6 cellular contexts compared by ENCODE assay signal in genomic region chr22:50199836-50200332, GRCh38. TPM values are rescaled to one million over a fixed set of nuclear protein-coding genes. Genes with fewer than 3 reads are reported as not detected.
DNase-seq lines count a peak whose midpoint lies in the region; TF ChIP-seq lines count a peak whose summit lies in the region.

No MANE protein-coding gene starts in this region.

- H3K9ac ChIP-seq in SK-N-SH (peak overlapping the region; percentile 65), iPS-20b (ENCODE audit: low read depth, low read length) (peak overlapping the region; percentile 48; the same call in 1 of the 2 replicates)

- H3K27ac ChIP-seq in SK-N-SH (ENCODE audit: low read depth in 2 of 2, low read length in 1 of 2) (no peak overlapping the region; a peak in 1 of 4 replicates), iPS-20b (ENCODE audit: low read length) (no peak overlapping the region)

- H3K9me3 ChIP-seq in SK-N-SH (no peaks in the 10 kb centered on the region), iPS-20b (ENCODE audit: insufficient read depth, low read depth, low read length) (no peaks in the 10 kb centered on the region)

- POLR2A ChIA-PET in SK-N-SH (lab: Yijun Ruan, JAX), result no interaction called here

- peaks cover 6% of the 10 kb centered on the region for H4K20me1 ChIP-seq in SK-N-SH (ENCODE audit: insufficient read depth)

- DNase-seq in GM06990 (ENCODE audit: extremely low read depth, insufficient read length) (no peak), SK-N-SH (peak; percentile 65), ACHN (no peak), NCI-H226 (no peak)
- no peak for DNase-seq in activated effector memory CD4-positive, alpha-beta T cell treated with anti-CD3 and anti-CD28 coated beads, Interleukin-2, amount 50 U/mL, for 16 hours

- 0 out of 2 replicates have a peak overlapping the region, but pooled peaks have one; percentile 59 for H2AFZ ChIP-seq in SK-N-SH (ENCODE audit: low read depth)

- H3K4me1 ChIP-seq in SK-N-SH (ENCODE audit: control insufficient read depth in 1 of 2, insufficient read depth in 2 of 2, low read depth in 1 of 2, low read length in 1 of 2) (peaks cover 0 to 15% of the 10 kb centered on the region in 2 experiments; a peak in 1 of 4 replicates), iPS-20b (ENCODE audit: insufficient read depth, low read length) (no peaks in the 10 kb centered on the region)

- peak overlapping the region; percentile 62 for H3K4me3 ChIP-seq in GM06990 (replicated peaks; ENCODE audit: low read depth, low read length)
- H3K4me3 ChIP-seq in SK-N-SH (ENCODE audit: low read depth in 2 of 2, low read length in 1 of 2), result peak overlapping the region; percentile 64 to 84
- H3K4me3 ChIP-seq in iPS-20b (ENCODE audit: low read length), result peak overlapping the region; percentile 75

- no peaks in the 10 kb centered on the region for H3F3A ChIP-seq in SK-N-SH (replicated peaks; ENCODE audit: insufficient read depth)

- TF ChIP-seq CTCF in GM06990 (IDR thresholded peaks at IDR 0.05; ENCODE audit: insufficient read depth, low read length, poor library complexity, severe bottlenecking), result no peak
- TF ChIP-seq CTCF in SK-N-SH (IDR thresholded peaks at IDR 0.05), result no peak

- TF ChIP-seq RAD21 in SK-N-SH (IDR thresholded peaks at IDR 0.05; ENCODE audit: low read length), result no peak

- in situ Hi-C loops in ACHN (cut with HindIII; ENCODE audit: low pct_ligation_motif_present, low pct_unique_long_range_greater_than_20kb, low sequenced_read_pairs), result no loop called here

- CTCF ChIA-PET in SK-N-SH (lab: Yijun Ruan, JAX), result interaction anchor here (1.7 kb wide), 1 partner anchor 10 kb away, joined by 5 read pairs; no protein-coding TSS in a partner anchor

- no peaks in the 10 kb centered on the region for H3K27me3 ChIP-seq in GM06990 (replicated peaks; ENCODE audit: control insufficient read depth, insufficient read depth, low read length)
- no peaks in the 10 kb centered on the region for H3K27me3 ChIP-seq in SK-N-SH (ENCODE audit: insufficient read depth)
- peaks cover 7% of the 10 kb centered on the region; the same call in 1 of the 2 replicates for H3K27me3 ChIP-seq in iPS-20b (ENCODE audit: insufficient read depth, low read length)

- peaks cover 36% of the 10 kb centered on the region for H3K79me2 ChIP-seq in SK-N-SH (ENCODE audit: insufficient read depth)

- no peak for TF ChIP-seq EP300 in SK-N-SH (IDR thresholded peaks at IDR 0.05; ENCODE audit: borderline replicate concordance in 1 of 2, low read depth in 1 of 2, low read length in 1 of 2)

- H3K4me2 ChIP-seq in SK-N-SH, result peak overlapping the region; percentile 90

- no peaks in the 10 kb centered on the region for H3K9me2 ChIP-seq in SK-N-SH

- H3K36me3 ChIP-seq in GM06990 (ENCODE audit: control insufficient read depth, insufficient read depth, low read length) (peaks cover 18% of the 10 kb centered on the region), SK-N-SH (replicated peaks in 1 of 2; ENCODE audit: control insufficient read depth in 1 of 2, insufficient read depth in 2 of 2, low read length in 1 of 2) (peaks cover 16 to 23% of the 10 kb centered on the region in 2 experiments), iPS-20b (ENCODE audit: insufficient read depth, low read depth, low read length) (peaks cover 19% of the 10 kb centered on the region)

- WGBS in SK-N-SH (ENCODE audit: low lambda C conversion rate), result 49% methylated on average over 8 of the region's 25 CpGs

TF ChIP-seq in SK-N-SH, 30 proteins besides CTCF, POLR2A, EP300 and RAD21:
- TF ChIP-seq FOXJ3 (CRISPR knock-in tag; IDR thresholded peaks at IDR 0.05) (no peak), MAX (IDR thresholded peaks at IDR 0.05; ENCODE audit: low read depth) (peak; percentile 10; the same call in 1 of the 2 replicates)
TF ChIP-seq in SK-N-SH: peak in this region for 1.

RNA-seq across cellular contexts. Expression of gene SELENOO, which starts 0.9 kb away (rescaled TPM):
- polyA plus RNA-seq in SK-N-SH (2012; rRNA removed), result 23.3 and 26.7 TPM in 2 replicates
- 6.7 and 11.5 TPM in 2 replicates for polyA plus RNA-seq in SK-N-SH (2012; cell fraction: cytosol; rRNA removed)
- 121 and 176 TPM in 2 replicates for polyA plus RNA-seq in SK-N-SH (2012; cell fraction: nucleus; rRNA removed)

RNA-seq across cellular contexts. Expression of gene TRABD, which starts 14.2 kb away (rescaled TPM):
- 36.7 and 50.6 TPM in 2 replicates for polyA plus RNA-seq in SK-N-SH (2012; rRNA removed)
- 16.1 and 28.8 TPM in 2 replicates for polyA plus RNA-seq in SK-N-SH (2012; cell fraction: cytosol; rRNA removed)
- polyA plus RNA-seq in SK-N-SH (2012; cell fraction: nucleus; rRNA removed), result 246 and 320 TPM in 2 replicates

RNA-seq across cellular contexts. Expression of gene PANX2, which starts 29.4 kb away (rescaled TPM):
- polyA plus RNA-seq in SK-N-SH (2012; rRNA removed), result 1.3 and 2.4 TPM in 2 replicates
- 1.5 and 2.4 TPM in 2 replicates for polyA plus RNA-seq in SK-N-SH (2012; cell fraction: cytosol; rRNA removed)
- polyA plus RNA-seq in SK-N-SH (2012; cell fraction: nucleus; rRNA removed), result 7.8 and 11.2 TPM in 2 replicates

RNA-seq across cellular contexts. Expression of gene TUBGCP6, which starts 44.9 kb away (rescaled TPM):
- polyA plus RNA-seq in SK-N-SH (2012; rRNA removed), result 40.4 and 42.8 TPM in 2 replicates
- 4.9 and 9.1 TPM in 2 replicates for polyA plus RNA-seq in SK-N-SH (2012; cell fraction: cytosol; rRNA removed)
- 290 and 343 TPM in 2 replicates for polyA plus RNA-seq in SK-N-SH (2012; cell fraction: nucleus; rRNA removed)

RNA-seq across cellular contexts. Expression of gene HDAC10, which starts 51.2 kb away (rescaled TPM):
- 51.9 and 55.1 TPM in 2 replicates for polyA plus RNA-seq in SK-N-SH (2012; rRNA removed)
- polyA plus RNA-seq in SK-N-SH (2012; cell fraction: cytosol; rRNA removed), result 6.6 and 12.2 TPM in 2 replicates
- polyA plus RNA-seq in SK-N-SH (2012; cell fraction: nucleus; rRNA removed), result 513 and 740 TPM in 2 replicates
